ENCODE assay signal across 1 cellular context in the genomic region with DNA sequence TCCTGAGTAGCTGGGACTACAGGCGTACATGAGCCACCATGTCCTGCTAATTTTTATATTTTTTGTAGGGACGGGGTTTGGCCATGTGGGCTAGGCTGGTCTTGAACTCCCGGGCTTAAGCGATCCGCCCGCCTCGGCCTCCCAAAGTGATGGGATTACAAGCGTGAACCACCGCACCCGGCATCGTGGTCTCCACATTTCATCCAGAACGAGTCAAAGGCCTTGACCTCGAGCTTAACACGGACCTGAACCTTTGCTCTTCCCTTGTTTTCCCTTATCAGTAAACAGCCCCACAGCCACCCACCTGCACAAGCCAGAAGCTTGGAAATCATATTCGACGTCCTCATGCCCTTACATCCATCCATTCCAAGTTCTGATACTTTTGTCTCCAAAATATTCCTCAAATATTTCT.
A peak's percentile ranks its signal among the peaks of the same experiment; 100 is the strongest.
TF ChIP-seq lines count a peak whose summit lies in the region.

No MANE protein-coding gene starts in this region.

TF ChIP-seq in HepG2, 621 proteins besides CTCF, POLR2A, EP300 and RAD21 (continued from another document and continues in another):
- peak; percentile 75 for TF ChIP-seq ZGPAT (CRISPR knock-in tag; IDR thresholded peaks at IDR 0.05)
- no peak for TF ChIP-seq ZFAT (CRISPR knock-in tag; conservative IDR thresholded peaks at IDR 0.05)
- no peak for TF ChIP-seq ZNF597 (CRISPR knock-in tag; IDR thresholded peaks at IDR 0.05)
- no peak for TF ChIP-seq ZNF556 (CRISPR knock-in tag; IDR thresholded peaks at IDR 0.05; ENCODE audit: borderline replicate concordance)
- TF ChIP-seq PAF1 (CRISPR knock-in tag; IDR thresholded peaks at IDR 0.05): no peak; the same call in 1 of the 2 replicates
- no peak for TF ChIP-seq PAWR (CRISPR knock-in tag; IDR thresholded peaks at IDR 0.05; ENCODE audit: borderline replicate concordance)
- TF ChIP-seq ZBTB38 (CRISPR knock-in tag; IDR thresholded peaks at IDR 0.05): peak; percentile 73
- no peak; the same call in 1 of the 2 replicates for TF ChIP-seq CCDC6 (CRISPR knock-in tag; IDR thresholded peaks at IDR 0.05)
- peak; percentile 87 for TF ChIP-seq ZNF770 (CRISPR knock-in tag; IDR thresholded peaks at IDR 0.05)
- TF ChIP-seq SRSF4 (IDR thresholded peaks at IDR 0.05; ENCODE audit: low read depth, low read length, poor library complexity, severe bottlenecking): no peak
- TF ChIP-seq, protein P1, sequence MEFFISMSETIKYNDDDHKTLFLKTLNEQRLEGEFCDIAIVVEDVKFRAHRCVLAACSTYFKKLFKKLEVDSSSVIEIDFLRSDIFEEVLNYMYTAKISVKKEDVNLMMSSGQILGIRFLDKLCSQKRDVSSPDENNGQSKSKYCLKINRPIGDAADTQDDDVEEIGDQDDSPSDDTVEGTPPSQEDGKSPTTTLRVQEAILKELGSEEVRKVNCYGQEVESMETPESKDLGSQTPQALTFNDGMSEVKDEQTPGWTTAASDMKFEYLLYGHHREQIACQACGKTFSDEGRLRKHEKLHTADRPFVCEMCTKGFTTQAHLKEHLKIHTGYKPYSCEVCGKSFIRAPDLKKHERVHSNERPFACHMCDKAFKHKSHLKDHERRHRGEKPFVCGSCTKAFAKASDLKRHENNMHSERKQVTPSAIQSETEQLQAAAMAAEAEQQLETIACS (CRISPR knock-in tag; IDR thresholded peaks at IDR 0.05): 0 out of 2 replicates have a peak, but pooled peaks have one; percentile 24
- TF ChIP-seq EHMT2 (IDR thresholded peaks at IDR 0.05; ENCODE audit: borderline replicate concordance, low read depth, low read length): no peak
- no peak for TF ChIP-seq ZNF20 (CRISPR knock-in tag; IDR thresholded peaks at IDR 0.05)
- TF ChIP-seq, protein P2, sequence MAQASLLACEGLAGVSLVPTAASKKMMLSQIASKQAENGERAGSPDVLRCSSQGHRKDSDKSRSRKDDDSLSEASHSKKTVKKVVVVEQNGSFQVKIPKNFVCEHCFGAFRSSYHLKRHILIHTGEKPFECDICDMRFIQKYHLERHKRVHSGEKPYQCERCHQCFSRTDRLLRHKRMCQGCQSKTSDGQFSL (CRISPR knock-in tag; IDR thresholded peaks at IDR 0.05): no peak
- no peak for TF ChIP-seq SMARCE1 (IDR thresholded peaks at IDR 0.05; ENCODE audit: borderline replicate concordance)
- no peak for TF ChIP-seq GTF2F1 (IDR thresholded peaks at IDR 0.05; ENCODE audit: low read length)
- TF ChIP-seq ZBTB43 (CRISPR knock-in tag; conservative IDR thresholded peaks at IDR 0.05): peak; percentile 84
- TF ChIP-seq ZNF331 (CRISPR knock-in tag; IDR thresholded peaks at IDR 0.05): peak; percentile 72; the same call in 1 of the 2 replicates
- no peak for TF ChIP-seq ZNF546 (CRISPR knock-in tag; conservative IDR thresholded peaks at IDR 0.05)
- TF ChIP-seq RNF2 (conservative IDR thresholded peaks at IDR 0.05; ENCODE audit: low read depth): peak; percentile 77
- TF ChIP-seq CBX2 (IDR thresholded peaks at IDR 0.05; ENCODE audit: low read depth, low read length): no peak
- 0 out of 2 replicates have a peak, but pooled peaks have one; percentile 50 for TF ChIP-seq CBX2 (CRISPR knock-in tag; IDR thresholded peaks at IDR 0.05; ENCODE audit: low read depth)
- TF ChIP-seq EZH2 (conservative IDR thresholded peaks at IDR 0.05; ENCODE audit: low read depth, low read length): no peak
- TF ChIP-seq ZNF780A (CRISPR knock-in tag; IDR thresholded peaks at IDR 0.05): no peak
- no peak for TF ChIP-seq ZNF260 (CRISPR knock-in tag; IDR thresholded peaks at IDR 0.05; ENCODE audit: borderline replicate concordance, low read depth)
- TF ChIP-seq ZNF510 (CRISPR knock-in tag; IDR thresholded peaks at IDR 0.05; ENCODE audit: low read depth): 0 out of 2 replicates have a peak, but pooled peaks have one; percentile 59
- TF ChIP-seq ZFP1 (CRISPR knock-in tag; IDR thresholded peaks at IDR 0.05): no peak; the same call in 1 of the 2 replicates
- TF ChIP-seq YEATS2 (CRISPR knock-in tag; IDR thresholded peaks at IDR 0.05; ENCODE audit: borderline replicate concordance): peak; percentile 75; the same call in 1 of the 2 replicates
- TF ChIP-seq MLLT10 (CRISPR knock-in tag; IDR thresholded peaks at IDR 0.05): no peak
- TF ChIP-seq TAF15 (IDR thresholded peaks at IDR 0.05; ENCODE audit: low read depth, low read length, poor library complexity, severe bottlenecking): no peak
- TF ChIP-seq ELF1 (CRISPR knock-in tag; IDR thresholded peaks at IDR 0.05): peak; percentile 33; the same call in 1 of the 2 replicates
- no peak for TF ChIP-seq ZBTB21 (CRISPR knock-in tag; IDR thresholded peaks at IDR 0.05)
- TF ChIP-seq EEA1 (CRISPR knock-in tag; IDR thresholded peaks at IDR 0.05; ENCODE audit: borderline replicate concordance): peak; percentile 59; the same call in 1 of the 2 replicates
- no peak for TF ChIP-seq TCF7L2 (IDR thresholded peaks at IDR 0.05; ENCODE audit: low read depth, low read length)
- 0 out of 2 replicates have a peak, but pooled peaks have one; percentile 39 for TF ChIP-seq CHD4 (IDR thresholded peaks at IDR 0.05; ENCODE audit: borderline replicate concordance, low read length)
- TF ChIP-seq XBP1 (CRISPR knock-in tag; IDR thresholded peaks at IDR 0.05): 0 out of 2 replicates have a peak, but pooled peaks have one; percentile 51
- no peak for TF ChIP-seq MAFK (conservative IDR thresholded peaks at IDR 0.05 in 1 of 2, IDR thresholded peaks at IDR 0.05 in 1 of 2; ENCODE audit: low read length in 2 of 2)
- peak; percentile 83 for TF ChIP-seq GATAD2A (CRISPR knock-in tag; IDR thresholded peaks at IDR 0.05)
- TF ChIP-seq, protein P3, sequence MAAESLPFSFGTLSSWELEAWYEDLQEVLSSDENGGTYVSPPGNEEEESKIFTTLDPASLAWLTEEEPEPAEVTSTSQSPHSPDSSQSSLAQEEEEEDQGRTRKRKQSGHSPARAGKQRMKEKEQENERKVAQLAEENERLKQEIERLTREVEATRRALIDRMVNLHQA (CRISPR knock-in tag; IDR thresholded peaks at IDR 0.05): no peak
- peak; percentile 71 for TF ChIP-seq ZNF317 (CRISPR knock-in tag; IDR thresholded peaks at IDR 0.05)
- TF ChIP-seq KLF12 (CRISPR knock-in tag; IDR thresholded peaks at IDR 0.05; ENCODE audit: borderline replicate concordance): no peak
- TF ChIP-seq CERS6 (CRISPR knock-in tag; IDR thresholded peaks at IDR 0.05): no peak
- no peak; the same call in 1 of the 2 replicates for TF ChIP-seq TARDBP (CRISPR knock-in tag; IDR thresholded peaks at IDR 0.05)
- TF ChIP-seq NKX3-1 (CRISPR knock-in tag; IDR thresholded peaks at IDR 0.05): peak; percentile 46; the same call in 1 of the 2 replicates
- peak; percentile 65 for TF ChIP-seq SP4 (CRISPR knock-in tag; IDR thresholded peaks at IDR 0.05)
- TF ChIP-seq DBP (CRISPR knock-in tag; IDR thresholded peaks at IDR 0.05; ENCODE audit: not compliant biosample characterization): no peak
- TF ChIP-seq GLI4 (CRISPR knock-in tag; IDR thresholded peaks at IDR 0.05; ENCODE audit: borderline replicate concordance): no peak
- 0 out of 2 replicates have a peak, but pooled peaks have one; percentile 25 for TF ChIP-seq ATF6 (CRISPR knock-in tag; conservative IDR thresholded peaks at IDR 0.05)
- TF ChIP-seq ZNF33A (CRISPR knock-in tag; IDR thresholded peaks at IDR 0.05; ENCODE audit: borderline replicate concordance): no peak
- TF ChIP-seq, protein P4, sequence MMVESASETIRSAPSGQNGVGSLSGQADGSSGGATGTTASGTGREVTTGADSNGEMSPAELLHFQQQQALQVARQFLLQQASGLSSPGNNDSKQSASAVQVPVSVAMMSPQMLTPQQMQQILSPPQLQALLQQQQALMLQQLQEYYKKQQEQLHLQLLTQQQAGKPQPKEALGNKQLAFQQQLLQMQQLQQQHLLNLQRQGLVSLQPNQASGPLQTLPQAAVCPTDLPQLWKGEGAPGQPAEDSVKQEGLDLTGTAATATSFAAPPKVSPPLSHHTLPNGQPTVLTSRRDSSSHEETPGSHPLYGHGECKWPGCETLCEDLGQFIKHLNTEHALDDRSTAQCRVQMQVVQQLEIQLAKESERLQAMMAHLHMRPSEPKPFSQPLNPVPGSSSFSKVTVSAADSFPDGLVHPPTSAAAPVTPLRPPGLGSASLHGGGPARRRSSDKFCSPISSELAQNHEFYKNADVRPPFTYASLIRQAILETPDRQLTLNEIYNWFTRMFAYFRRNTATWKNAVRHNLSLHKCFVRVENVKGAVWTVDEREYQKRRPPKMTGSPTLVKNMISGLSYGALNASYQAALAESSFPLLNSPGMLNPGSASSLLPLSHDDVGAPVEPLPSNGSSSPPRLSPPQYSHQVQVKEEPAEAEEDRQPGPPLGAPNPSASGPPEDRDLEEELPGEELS (CRISPR knock-in tag; IDR thresholded peaks at IDR 0.05): peak; percentile 92
